In genomic region chr5:132831095-132831860, GRCh38 we compare ENCODE assay signal across 8 cellular contexts. TPM values are rescaled to one million over a fixed set of nuclear protein-coding genes. Genes with fewer than 3 reads are reported as not detected.
DNase-seq lines count a peak whose midpoint lies in the region; ATAC-seq and TF ChIP-seq lines count a peak whose summit lies in the region.

No MANE protein-coding gene starts in this region.

- no peak for TF ChIP-seq POLR2A in HCT116 (IDR thresholded peaks at IDR 0.05; ENCODE audit: borderline replicate concordance, extremely low read depth, insufficient read depth, insufficient read length)

- H3K36me3 ChIP-seq in HCT116 (ENCODE audit: control insufficient read depth in 1 of 2, insufficient read depth in 2 of 2, low read length in 2 of 2) (no peaks in the 10 kb centered on the region), iPS-18a (ENCODE audit: control insufficient read depth, low read depth, low read length) (no peaks in the 10 kb centered on the region), smooth muscle cell (ENCODE audit: low read depth) (no peaks in the 10 kb centered on the region)

- POLR2A ChIA-PET in HCT116 (lab: Charles Lee), result interaction anchor here (1.7 kb wide), 1 partner anchor 35 kb away, joined by 5 read pairs; the partner anchor contains the start of genes GDF9 and UQCRQ
- POLR2A ChIA-PET in activated CD8-positive, alpha-beta T cell treated with anti-CD3 and anti-CD28 coated beads, Interleukin-2, amount 10 ng/mL, durations not matched to agents 7 days and 5 days (lab: Charles Lee), result interaction anchor here (0.7 to 1.7 kb wide), 2 partner anchors 56 to 220 kb away, joined by 3 to 4 read pairs; partner anchors contain the start of gene HSPA4

- H3K27me3 Mint-ChIP-seq in activated CD8-positive, alpha-beta T cell treated with anti-CD3 and anti-CD28 coated beads, Interleukin-2, amount 10 ng/mL, durations not matched to agents 7 days and 5 days (ENCODE audit: low read depth), result peaks cover 31% of the 10 kb centered on the region

- peaks cover 12 to 19% of the 10 kb centered on the region in 2 experiments; a peak in 3 of 4 replicates for H3K4me1 ChIP-seq in HCT116 (ENCODE audit: control insufficient read depth in 1 of 2, insufficient read depth in 2 of 2, low read length in 2 of 2)
- H3K4me1 ChIP-seq in iPS-18a (ENCODE audit: control insufficient read depth, low read depth, low read length), result peaks cover 2% of the 10 kb centered on the region
- H3K4me1 ChIP-seq in smooth muscle cell (ENCODE audit: low read depth), result peaks cover under 1% of the 10 kb centered on the region

- H3K4me2 ChIP-seq in HCT116 (ENCODE audit: low read length) (peak overlapping the region; percentile 93), smooth muscle cell (peak overlapping the region; percentile 90)

- TF ChIP-seq RAD21 in HCT116 (IDR thresholded peaks at IDR 0.05; ENCODE audit: low read depth), result no peak

- no peaks in the 10 kb centered on the region for H3K36me3 Mint-ChIP-seq in activated CD8-positive, alpha-beta T cell treated with anti-CD3 and anti-CD28 coated beads, Interleukin-2, amount 10 ng/mL, durations not matched to agents 7 days and 5 days (ENCODE audit: low read depth)

- H3K9me3 ChIP-seq in HCT116 (ENCODE audit: control insufficient read depth in 1 of 2, insufficient read depth in 1 of 2, low read depth in 1 of 2, low read length in 2 of 2), result no peaks in the 10 kb centered on the region
- no peaks in the 10 kb centered on the region for H3K9me3 ChIP-seq in iPS-18a (ENCODE audit: control insufficient read depth, low read depth, low read length)
- no peaks in the 10 kb centered on the region for H3K9me3 ChIP-seq in smooth muscle cell (replicated peaks; ENCODE audit: low read depth)

- H3F3A ChIP-seq in smooth muscle cell (ENCODE audit: low read depth), result no peaks in the 10 kb centered on the region

- CTCF ChIA-PET in HCT116 (lab: Charles Lee), result interaction anchor here (1.3 to 3.9 kb wide), 3 partner anchors 11 to 33 kb away, joined by 3 to 31 read pairs (median 5); no protein-coding TSS in a partner anchor
- CTCF ChIA-PET in activated CD8-positive, alpha-beta T cell treated with anti-CD3 and anti-CD28 coated beads, Interleukin-2, amount 10 ng/mL, durations not matched to agents 7 days and 5 days (lab: Charles Lee), result interaction anchor here (4.5 to 8.0 kb wide), 3 partner anchors 11 to 52 kb away, joined by 25 to 62 read pairs (median 35); no protein-coding TSS in a partner anchor

- H2AFZ ChIP-seq in HCT116 (ENCODE audit: low read depth, low read length, poor library complexity, severe bottlenecking) (no peak overlapping the region), smooth muscle cell (ENCODE audit: low read depth) (peak overlapping the region; percentile 72)

- H3K9ac ChIP-seq in HCT116 (ENCODE audit: low read length), result peak overlapping the region; percentile 79
- peak overlapping the region; percentile 52 for H3K9ac ChIP-seq in iPS-18a (ENCODE audit: low read length)
- H3K9ac ChIP-seq in smooth muscle cell (ENCODE audit: low read depth), result no peak overlapping the region

- no peaks in the 10 kb centered on the region for H3K9me2 ChIP-seq in HCT116 (ENCODE audit: insufficient read depth)

- DNase-seq in HCT116 (ENCODE audit: low read depth, low spot score), result no peak
- DNase-seq in activated CD8-positive, alpha-beta T cell treated with anti-CD3 and anti-CD28 coated beads, Interleukin-2, amount 10 ng/mL, durations not matched to agents 7 days and 5 days, result no peak
- no peak for DNase-seq in smooth muscle cell (lab: John Stamatoyannopoulos, UW; ENCODE audit: unreplicated experiment)
- no peak for DNase-seq in stimulated activated CD4-positive, alpha-beta T cell treated with anti-CD3 and anti-CD28 coated beads, Interleukin-2, amount 100 ng/mL, for 24 hours
- DNase-seq in activated CD4-positive, alpha-beta T cell treated with anti-CD3 and anti-CD28 coated beads for 4 hours, result no peak
- no peak for DNase-seq in iPS-NIHi11 (ENCODE audit: low spot score)

- H4K20me1 ChIP-seq in HCT116 (ENCODE audit: insufficient read depth), result no peaks in the 10 kb centered on the region
- H4K20me1 ChIP-seq in smooth muscle cell (ENCODE audit: low read depth), result no peaks in the 10 kb centered on the region

- H3K27me3 ChIP-seq in HCT116 (ENCODE audit: insufficient read depth, low read length), result no peaks in the 10 kb centered on the region
- peaks cover 56% of the 10 kb centered on the region for H3K27me3 ChIP-seq in iPS-18a (ENCODE audit: control insufficient read depth, insufficient read depth, low read length)
- peaks cover 2% of the 10 kb centered on the region for H3K27me3 ChIP-seq in smooth muscle cell (ENCODE audit: low read depth)

- TF ChIP-seq CTCF in HCT116 (IDR thresholded peaks at IDR 0.05 in 2 of 3, conservative IDR thresholded peaks at IDR 0.05 in 1 of 3; ENCODE audit: borderline replicate concordance in 1 of 3, insufficient read depth in 1 of 3, low read depth in 2 of 3, low read length in 2 of 3) (no peak), smooth muscle cell (IDR thresholded peaks at IDR 0.05; ENCODE audit: borderline replicate concordance, insufficient read depth, poor library complexity, severe bottlenecking) (no peak)

- H3K4me1 Mint-ChIP-seq in activated CD8-positive, alpha-beta T cell treated with anti-CD3 and anti-CD28 coated beads, Interleukin-2, amount 10 ng/mL, durations not matched to agents 7 days and 5 days (ENCODE audit: low read depth), result peaks cover 16% of the 10 kb centered on the region

- TSS peak; percentile 81 for BruUV-seq in HCT116 (replicated peaks; lab: Mats Ljungman, UMichigan)

- 89% methylated on average over 15 of the region's 15 CpGs for WGBS in smooth muscle cell (ENCODE audit: low lambda C conversion rate)

- peak overlapping the region; percentile 70 for H3K4me3 Mint-ChIP-seq in activated CD8-positive, alpha-beta T cell treated with anti-CD3 and anti-CD28 coated beads, Interleukin-2, amount 10 ng/mL, durations not matched to agents 7 days and 5 days

- RAD21 ChIA-PET in HCT116 (lab: Charles Lee; ENCODE audit: low non-redundant PET in 1 of 2, low total read pairs in 2 of 2, uncharacterized antibody in 2 of 2, unreplicated experiment in 2 of 2), result interaction anchor here in 1 of 2 experiments (0.7 kb wide), 1 partner anchor 27 kb away, joined by 4 read pairs; no protein-coding TSS in a partner anchor

- H3K4me3 ChIP-seq in HCT116 (replicated peaks in 1 of 2; ENCODE audit: low read depth in 1 of 2, low read length in 2 of 2) (peak overlapping the region; percentile 65 to 73), iPS-18a (ENCODE audit: low read length) (peak overlapping the region; percentile 56), smooth muscle cell (peak overlapping the region; percentile 73)

- H3K27ac ChIP-seq in HCT116 (ENCODE audit: low read depth, low read length), result peak overlapping the region; percentile 75
- H3K27ac ChIP-seq in iPS-18a (ENCODE audit: low read length), result no peak overlapping the region
- no peak overlapping the region for H3K27ac ChIP-seq in smooth muscle cell (ENCODE audit: low read depth)

- H3K79me2 ChIP-seq in HCT116 (ENCODE audit: insufficient read depth, low read length) (peaks cover 6% of the 10 kb centered on the region; the same call in 1 of the 2 replicates), smooth muscle cell (ENCODE audit: low read depth) (no peaks in the 10 kb centered on the region)

- intact Hi-C loops in HCT116 (cut with micrococcal nuclease), result no loop called here

- H3K9me3 Mint-ChIP-seq in activated CD8-positive, alpha-beta T cell treated with anti-CD3 and anti-CD28 coated beads, Interleukin-2, amount 10 ng/mL, durations not matched to agents 7 days and 5 days (ENCODE audit: insufficient read depth), result no peaks in the 10 kb centered on the region

- no peak for ATAC-seq in HCT116
- no peak for ATAC-seq in activated CD8-positive, alpha-beta T cell treated with anti-CD3 and anti-CD28 coated beads, Interleukin-2, amount 10 ng/mL, durations not matched to agents 7 days and 5 days
- no peak for ATAC-seq in GM18907 (IDR thresholded peaks at IDR 0.05; ENCODE audit: unreplicated experiment)

- H3K27ac Mint-ChIP-seq in activated CD8-positive, alpha-beta T cell treated with anti-CD3 and anti-CD28 coated beads, Interleukin-2, amount 10 ng/mL, durations not matched to agents 7 days and 5 days, result peak overlapping the region; percentile 72

TF ChIP-seq in HCT116, 20 proteins besides CTCF, POLR2A, EP300 and RAD21 (continues in another document):
- no peak for TF ChIP-seq YY1 (IDR thresholded peaks at IDR 0.05; ENCODE audit: extremely low read depth, insufficient replicate concordance, low read depth, low read length)
- no peak for TF ChIP-seq MAX (IDR thresholded peaks at IDR 0.05)

RNA-seq across cellular contexts. Expression of gene SHROOM1, which starts 0.8 kb away (rescaled TPM):
- total RNA-seq in HCT116 (2021; ENCODE audit: unreplicated experiment) (9.5 TPM), smooth muscle cell (3.0 and 12.0 TPM in 2 replicates)
- 5.0 and 5.6 TPM in 2 replicates for polyA plus RNA-seq in HCT116 (2012)
- 1 to 10 TPM; 2.9 to 3.3 TPM for total RNA-seq in activated CD8-positive, alpha-beta T cell treated with anti-CD3 and anti-CD28 coated beads, Interleukin-2, amount 10 ng/mL, durations not matched to agents 7 days and 5 days
- polyA plus RNA-seq in smooth muscle cell, result 5.9 and 10.2 TPM in 2 replicates

RNA-seq across cellular contexts. Expression of gene SOWAHA, which starts 18.2 kb away (rescaled TPM):
- total RNA-seq in HCT116 (2021; ENCODE audit: unreplicated experiment) (0.39 TPM), smooth muscle cell (1.5 and 2.2 TPM in 2 replicates)
- polyA plus RNA-seq in HCT116 (2012), result 0.07 and 0.18 TPM in 2 replicates
- not detected for total RNA-seq in activated CD8-positive, alpha-beta T cell treated with anti-CD3 and anti-CD28 coated beads, Interleukin-2, amount 10 ng/mL, durations not matched to agents 7 days and 5 days
- polyA plus RNA-seq in smooth muscle cell, result 0.43 and 0.71 TPM in 2 replicates

RNA-seq across cellular contexts. Expression of gene GDF9, which starts 35.0 kb away (rescaled TPM):
- 0.49 TPM for total RNA-seq in HCT116 (2021; ENCODE audit: unreplicated experiment)
- 0.24 and 0.36 TPM in 2 replicates for polyA plus RNA-seq in HCT116 (2012)
- under 1 TPM; 0.52 to 0.92 TPM for total RNA-seq in activated CD8-positive, alpha-beta T cell treated with anti-CD3 and anti-CD28 coated beads, Interleukin-2, amount 10 ng/mL, durations not matched to agents 7 days and 5 days
- total RNA-seq in smooth muscle cell, result 1.9 and 2.3 TPM in 2 replicates
- 0.46 and 0.66 TPM in 2 replicates for polyA plus RNA-seq in smooth muscle cell

RNA-seq across cellular contexts. Expression of gene UQCRQ, which starts 35.2 kb away (rescaled TPM):
- 528 TPM for total RNA-seq in HCT116 (2021; ENCODE audit: unreplicated experiment)
- polyA plus RNA-seq in HCT116 (2012), result 276 and 358 TPM in 2 replicates
- total RNA-seq in activated CD8-positive, alpha-beta T cell treated with anti-CD3 and anti-CD28 coated beads, Interleukin-2, amount 10 ng/mL, durations not matched to agents 7 days and 5 days, result 100 to 1,000 TPM; 381 to 396 TPM
- total RNA-seq in smooth muscle cell, result 137 and 162 TPM in 2 replicates
- 1,065 and 1,128 TPM in 2 replicates for polyA plus RNA-seq in smooth muscle cell

RNA-seq across cellular contexts. Expression of gene LEAP2, which starts 42.2 kb away (rescaled TPM):
- 1.2 TPM for total RNA-seq in HCT116 (2021; ENCODE audit: unreplicated experiment)
- 0.75 and 0.77 TPM in 2 replicates for polyA plus RNA-seq in HCT116 (2012)
- 1 to 10 TPM; 3.4 to 3.7 TPM for total RNA-seq in activated CD8-positive, alpha-beta T cell treated with anti-CD3 and anti-CD28 coated beads, Interleukin-2, amount 10 ng/mL, durations not matched to agents 7 days and 5 days
- total RNA-seq in smooth muscle cell, result 0.27 and 0.45 TPM in 2 replicates
- polyA plus RNA-seq in smooth muscle cell, result 0.55 and 3.2 TPM in 2 replicates
